5 cellular contexts compared by ENCODE assay signal in the genomic region with DNA sequence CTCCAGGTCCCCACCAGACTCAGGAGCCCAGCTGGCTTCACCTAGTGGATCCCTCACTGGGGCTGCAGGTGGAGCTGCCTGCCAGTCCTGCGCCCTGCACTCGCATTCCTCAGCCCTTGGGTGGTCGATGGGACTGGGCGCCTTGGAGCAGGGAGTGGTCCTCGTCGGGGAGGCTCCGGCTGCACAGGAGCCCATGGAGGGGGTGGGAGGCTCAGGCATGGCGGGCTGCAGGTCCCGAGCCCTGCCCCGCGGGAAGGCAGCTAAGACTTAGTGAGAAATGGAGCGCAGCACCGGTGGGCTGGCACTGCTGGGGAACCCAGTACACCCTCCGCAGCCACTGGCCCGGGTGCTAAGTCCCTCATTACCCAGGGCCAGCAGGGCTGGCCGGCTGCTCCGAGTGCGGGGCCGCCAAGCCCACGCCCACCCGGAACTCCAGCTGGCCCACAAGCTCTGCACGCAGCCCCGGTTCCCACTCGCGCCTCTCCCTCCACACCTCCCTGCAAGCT.
DNase-seq lines count a peak whose midpoint lies in the region; ATAC-seq and TF ChIP-seq lines count a peak whose summit lies in the region.
"Not testable (repeated sequence)": the region's sequence is repeated elsewhere in the genome, so short reads cannot be mapped to it uniquely, and the experiment has no call there.

No MANE protein-coding gene starts in this region.

- TF ChIP-seq POLR2A in spleen (IDR thresholded peaks at IDR 0.05); testis (IDR thresholded peaks at IDR 0.05): not testable (repeated sequence)

- TF ChIP-seq CTCF in chondrocyte (IDR thresholded peaks at IDR 0.05); spleen (IDR thresholded peaks at IDR 0.05 in 8 of 11, conservative IDR thresholded peaks at IDR 0.05 in 3 of 11); testis (IDR thresholded peaks at IDR 0.05): not testable (repeated sequence)

- DNase-seq in activated gamma-delta T cell (lab: John Stamatoyannopoulos, UW), result peak; percentile 2
- DNase-seq in chondrocyte (ENCODE audit: low spot score), result peak; percentile 74
- peak; percentile 13 for DNase-seq in Right ventricle myocardium superior
- peak; percentile 55 for DNase-seq in spleen
- DNase-seq in testis, result not testable (repeated sequence)

- not testable (repeated sequence) for H3K27me3 Mint-ChIP-seq in chondrocyte (ENCODE audit: low read depth)

- H3K27ac ChIP-seq in spleen, testis: not testable (repeated sequence)

- not testable (repeated sequence) for H3K36me3 Mint-ChIP-seq in chondrocyte (ENCODE audit: low read depth)

- ATAC-seq in Right ventricle myocardium superior (ENCODE audit: poor library complexity), result not testable (repeated sequence)

- 94 to 98% (median 95%) methylated on average over 14 to 25 of the region's 25 CpGs for WGBS in spleen, 5 donors
- WGBS in testis, 2 donors, result 40 to 87% methylated on average over 1 to 19 of the region's 25 CpGs

- intact Hi-C loops in Right ventricle myocardium superior (cut with DNase I); testis (cut with DNase I; ENCODE audit: low total_unique reads): not testable (repeated sequence)
- intact Hi-C loops in spleen (cut with DNase I; ENCODE audit: low total_unique reads), result loop anchor here (10.0 kb wide), 1 partner anchor 46 kb away; no protein-coding TSS in a partner anchor

- H3K36me3 ChIP-seq in spleen; testis (ENCODE audit: low read depth, missing control alignments): not testable (repeated sequence)

- H3K4me3 ChIP-seq in spleen, result not testable (repeated sequence)
- H3K4me3 ChIP-seq in testis, result peak overlapping the region; percentile 6 to 34

- H3K27ac Mint-ChIP-seq in chondrocyte (ENCODE audit: unreplicated experiment), result not testable (repeated sequence)

- H3K4me1 ChIP-seq in spleen, testis: not testable (repeated sequence)

- not testable (repeated sequence) for H3K9me3 Mint-ChIP-seq in chondrocyte (ENCODE audit: low read depth)

- peaks cover 0 to 15% (median 6%) of the 10 kb centered on the region in 8 donors for H3K9me3 ChIP-seq in spleen
- not testable (repeated sequence) for H3K9me3 ChIP-seq in testis

- H3K4me1 Mint-ChIP-seq in chondrocyte (ENCODE audit: low read depth), result not testable (repeated sequence)

- H3K4me3 Mint-ChIP-seq in chondrocyte (ENCODE audit: unreplicated experiment), result not testable (repeated sequence)

- H3K27me3 ChIP-seq in spleen (replicated peaks in 1 of 7); testis: not testable (repeated sequence)
